1 cellular context compared by ENCODE assay signal in genomic region chr7:83548250-83548649, GRCh38.
TF ChIP-seq lines count a peak whose summit lies in the region.

No MANE protein-coding gene starts in this region.

TF ChIP-seq in HEK293, 187 proteins besides CTCF, POLR2A, EP300 and RAD21 (continued from another document):
- TF ChIP-seq ZBTB10 (tag by site-specific recombination; IDR thresholded peaks at IDR 0.05), result no peak
- no peak for TF ChIP-seq ZNF266 (tag by site-specific recombination; IDR thresholded peaks at IDR 0.05; ENCODE audit: low read depth)
- TF ChIP-seq ZFP3 (tag by site-specific recombination; IDR thresholded peaks at IDR 0.05; ENCODE audit: low read depth), result no peak
- TF ChIP-seq ZNF280D (tag by site-specific recombination; IDR thresholded peaks at IDR 0.05), result no peak
